ENCODE assay signal across 1 cellular context in genomic region chr11:13076961-13077360, GRCh38.
TF ChIP-seq lines count a peak whose summit lies in the region.

No MANE protein-coding gene starts in this region.

TF ChIP-seq in HCT116, 20 proteins besides CTCF, POLR2A, EP300 and RAD21 (continued from another document):
- TF ChIP-seq EZH2 (IDR thresholded peaks at IDR 0.05): no peak
TF ChIP-seq in HCT116: peak in this region for 3.
